23 cellular contexts compared by ENCODE assay signal in genomic region chr11:91986218-91986617, GRCh38.
DNase-seq lines count a peak whose midpoint lies in the region; ATAC-seq and TF ChIP-seq lines count a peak whose summit lies in the region.
"Had no signal": no experiment of that assay in that cellular context is flagged by ENCODE, and none has a peak within 500 bp of the region (broad histone marks: within the 10 kb centered on the region; RNA-seq: fewer than 3 reads in every experiment).

No MANE protein-coding gene starts in this region.

- H3K36me3 ChIP-seq in GM23338 (ENCODE audit: insufficient read depth) (no peaks in the 10 kb centered on the region), neural progenitor cell (no peaks in the 10 kb centered on the region), lower lobe of right lung (no peaks in the 10 kb centered on the region)
- H3K36me3 ChIP-seq: BE2C, BLaER1 had no signal

- H3K27me3 Mint-ChIP-seq in GM23338 (ENCODE audit: insufficient read depth, low read depth, poor library complexity), result no peaks in the 10 kb centered on the region
- H3K27me3 Mint-ChIP-seq in WTC11 (ENCODE audit: low read depth), result no peaks in the 10 kb centered on the region
- no peaks in the 10 kb centered on the region for H3K27me3 Mint-ChIP-seq in neural progenitor cell (ENCODE audit: insufficient read depth, low read depth)
- H3K27me3 Mint-ChIP-seq: CD4-positive, alpha-beta memory T cell; CD4-positive, CD25-positive, alpha-beta regulatory T cell; CD8-positive, alpha-beta memory T cell had no signal

- DNase-seq in GM23338 (ENCODE audit: low spot score), result peak; percentile 13
- no peak for DNase-seq in WTC11 (ENCODE audit: low spot score)
- DNase-seq in neural progenitor cell (ENCODE audit: low spot score), result peak; percentile 26
- no peak for DNase-seq in lower lobe of right lung
- DNase-seq: 8988T; ACHN; BE2C; C1 segment of cervical spinal cord; CD4-positive, alpha-beta memory T cell; CD4-positive, CD25-positive, alpha-beta regulatory T cell; CD8-positive, alpha-beta memory T cell; COR-L47; DMS 273 treated with DMSO at 0.1 percent for 48 hours; DMS153; DMS53; DMS79; DND-41; EL; GDM1 had no signal

- POLR2A ChIA-PET in WTC11 (lab: Charles Lee), result no interaction called here

- H3K27ac ChIP-seq in GM23338 (ENCODE audit: low read depth) (no peak overlapping the region), neural progenitor cell (peak overlapping the region; percentile 54), lower lobe of right lung (no peak overlapping the region)
- H3K27ac ChIP-seq: BLaER1 had no signal

- peak; percentile 56 for ATAC-seq in GM23338
- peak; percentile 65 for ATAC-seq in WTC11
- no peak for ATAC-seq in lower lobe of right lung
- ATAC-seq in HG02981 (IDR thresholded peaks at IDR 0.05; ENCODE audit: unreplicated experiment), result no peak
- ATAC-seq: GM12878 had no signal

- H3K4me1 Mint-ChIP-seq in GM23338 (peaks cover 10% of the 10 kb centered on the region), WTC11 (peaks cover 19% of the 10 kb centered on the region), neural progenitor cell (peaks cover 45% of the 10 kb centered on the region)
- H3K4me1 Mint-ChIP-seq: CD14-positive monocyte; CD4-positive, alpha-beta memory T cell; CD4-positive, CD25-positive, alpha-beta regulatory T cell; CD8-positive, alpha-beta memory T cell had no signal

- H4K20me1 ChIP-seq in GM23338 (replicated peaks; ENCODE audit: insufficient read depth), result no peaks in the 10 kb centered on the region
- H4K20me1 ChIP-seq in neural progenitor cell (ENCODE audit: low read depth), result no peaks in the 10 kb centered on the region
- H4K20me1 ChIP-seq: BLaER1 had no signal

- H3K4me3 Mint-ChIP-seq in GM23338 (no peak overlapping the region), WTC11 (no peak overlapping the region), neural progenitor cell (no peak overlapping the region)
- H3K4me3 Mint-ChIP-seq: CD14-positive monocyte; CD4-positive, alpha-beta memory T cell; CD4-positive, CD25-positive, alpha-beta regulatory T cell; CD8-positive, alpha-beta memory T cell had no signal

- H3K4me3 ChIP-seq in GM23338 (no peak overlapping the region), neural progenitor cell (no peak overlapping the region), lower lobe of right lung (no peak overlapping the region)
- H3K4me3 ChIP-seq: BLaER1, GM12878 had no signal

- H3K4me1 ChIP-seq in GM23338 (ENCODE audit: insufficient read depth) (0 out of 2 replicates have a peak, but pooled peaks cover 4% of the 10 kb centered on the region), neural progenitor cell (peaks cover 26% of the 10 kb centered on the region), lower lobe of right lung (no peaks in the 10 kb centered on the region)
- H3K4me1 ChIP-seq: BE2C, BLaER1 had no signal

- intact Hi-C loops in lower lobe of right lung (cut with DNase I), result no loop called here

- H3K9me2 ChIP-seq in GM23338 (ENCODE audit: insufficient read depth), result peaks cover 12% of the 10 kb centered on the region

- no peak overlapping the region for H3K27ac Mint-ChIP-seq in GM23338
- no peak overlapping the region for H3K27ac Mint-ChIP-seq in WTC11
- peak overlapping the region; percentile 28 for H3K27ac Mint-ChIP-seq in neural progenitor cell
- H3K27ac Mint-ChIP-seq: CD14-positive monocyte; CD4-positive, alpha-beta memory T cell; CD4-positive, CD25-positive, alpha-beta regulatory T cell; CD8-positive, alpha-beta memory T cell had no signal

- H3K9me3 ChIP-seq in neural progenitor cell (ENCODE audit: low read depth) (no peaks in the 10 kb centered on the region), lower lobe of right lung (no peaks in the 10 kb centered on the region)
- H3K9me3 ChIP-seq: BE2C, BLaER1 had no signal

- H3K27me3 ChIP-seq in GM23338 (ENCODE audit: insufficient read depth), result no peaks in the 10 kb centered on the region
- H3K27me3 ChIP-seq in neural progenitor cell, result no peaks in the 10 kb centered on the region
- no peaks in the 10 kb centered on the region for H3K27me3 ChIP-seq in lower lobe of right lung (ENCODE audit: low read depth)
- H3K27me3 ChIP-seq: BE2C, BLaER1 had no signal

- H3K79me2 ChIP-seq in GM23338 (replicated peaks; ENCODE audit: insufficient read depth) (no peaks in the 10 kb centered on the region), neural progenitor cell (ENCODE audit: low read depth) (no peaks in the 10 kb centered on the region)

- H3K36me3 Mint-ChIP-seq in GM23338 (ENCODE audit: low read depth), result no peaks in the 10 kb centered on the region
- peaks cover 6% of the 10 kb centered on the region; the same call in 1 of the 2 replicates for H3K36me3 Mint-ChIP-seq in WTC11
- no peaks in the 10 kb centered on the region for H3K36me3 Mint-ChIP-seq in neural progenitor cell
- H3K36me3 Mint-ChIP-seq: CD14-positive monocyte; CD4-positive, alpha-beta memory T cell; CD4-positive, CD25-positive, alpha-beta regulatory T cell; CD8-positive, alpha-beta memory T cell had no signal

- TF ChIP-seq CTCF in GM23338 (conservative IDR thresholded peaks at IDR 0.05; ENCODE audit: low read depth in 2 of 2) (no peak), WTC11 (IDR thresholded peaks at IDR 0.05) (no peak), neural progenitor cell (IDR thresholded peaks at IDR 0.05) (no peak), lower lobe of right lung (IDR thresholded peaks at IDR 0.05) (no peak)

- CTCF ChIA-PET in WTC11 (lab: Charles Lee), result no interaction called here

- H3K4me2 ChIP-seq in GM23338 (no peak overlapping the region), neural progenitor cell (peak overlapping the region; percentile 24)
- H3K4me2 ChIP-seq: BLaER1 had no signal

- H2AFZ ChIP-seq in GM23338 (peak overlapping the region; percentile 11; the same call in 1 of the 2 replicates), neural progenitor cell (replicated peaks) (no peak overlapping the region)

- H3K9ac ChIP-seq in neural progenitor cell, result no peak overlapping the region
- H3K9ac ChIP-seq: BLaER1 had no signal

- peaks cover 5% of the 10 kb centered on the region; the same call in 1 of the 3 replicates for H3K9me3 Mint-ChIP-seq in GM23338
- peaks cover 17% of the 10 kb centered on the region for H3K9me3 Mint-ChIP-seq in WTC11
- H3K9me3 Mint-ChIP-seq in neural progenitor cell, result peaks cover 5% of the 10 kb centered on the region

- no peaks in the 10 kb centered on the region for H3F3A ChIP-seq in GM23338 (replicated peaks; ENCODE audit: low read depth)
- no peaks in the 10 kb centered on the region for H3F3A ChIP-seq in neural progenitor cell (ENCODE audit: low read depth)

TF ChIP-seq in GM23338, 12 proteins besides CTCF, POLR2A, EP300 and RAD21 (continues in another document):
- TF ChIP-seq REST (IDR thresholded peaks at IDR 0.05; ENCODE audit: unreplicated experiment) (no peak), ZNF114 (CRISPR knock-in tag; IDR thresholded peaks at IDR 0.05) (no peak), EZH2 (IDR thresholded peaks at IDR 0.05; ENCODE audit: low read depth, unreplicated experiment) (no peak)

TF ChIP-seq in WTC11, 78 proteins besides CTCF, POLR2A, EP300 and RAD21:
- TF ChIP-seq RORB (CRISPR knock-in tag; IDR thresholded peaks at IDR 0.05), result no peak
- no peak for TF ChIP-seq ZMAT4 (CRISPR knock-in tag; IDR thresholded peaks at IDR 0.05)
- TF ChIP-seq NFYB (CRISPR knock-in tag; conservative IDR thresholded peaks at IDR 0.05; ENCODE audit: low read depth), result no peak
- no peak for TF ChIP-seq SP1 (CRISPR knock-in tag; conservative IDR thresholded peaks at IDR 0.05)
- no peak for TF ChIP-seq GTF2I (CRISPR knock-in tag; conservative IDR thresholded peaks at IDR 0.05)
- no peak for TF ChIP-seq ZNF121 (CRISPR knock-in tag; IDR thresholded peaks at IDR 0.05)
- no peak for TF ChIP-seq CREM (CRISPR knock-in tag; IDR thresholded peaks at IDR 0.05)
- no peak for TF ChIP-seq AFF4 (CRISPR knock-in tag; IDR thresholded peaks at IDR 0.05; ENCODE audit: borderline replicate concordance)

Comparison
In these comparisons a context has a peak if more than half of its experiments do, and no peak if none do; other contexts are left out.
1. ATAC-seq: peak in GM23338 (single experiment) and WTC11 (single experiment); none in lower lobe of right lung (0 of 2) and HG02981 (single experiment).
2. DNase-seq: peak in GM23338 (single experiment) and neural progenitor cell (single experiment); none in WTC11 (single experiment) and lower lobe of right lung (single experiment).